10 cellular contexts compared by ENCODE assay signal in genomic region chr16:51154271-51155171, GRCh38. TPM values are rescaled to one million over a fixed set of nuclear protein-coding genes. Genes with fewer than 3 reads are reported as not detected.
DNase-seq lines count a peak whose midpoint lies in the region; ATAC-seq, FAIRE-seq and TF ChIP-seq lines count a peak whose summit lies in the region.
"Had no signal": no experiment of that assay in that cellular context is flagged by ENCODE, and none has a peak within 500 bp of the region (broad histone marks: within the 10 kb centered on the region; RNA-seq: fewer than 3 reads in every experiment).

No MANE protein-coding gene starts in this region.

- no peak overlapping the region for H3K27ac Mint-ChIP-seq in astrocyte (ENCODE audit: unreplicated experiment)
- H3K27ac Mint-ChIP-seq: activated B cell treated with CpG ODN at 0.5 μM for 24 hours had no signal

- H3K36me3 ChIP-seq in ES-I3 (ENCODE audit: insufficient read depth, low read length) (no peaks in the 10 kb centered on the region), astrocyte (ENCODE audit: insufficient read depth, low read length) (no peaks in the 10 kb centered on the region)

- peak overlapping the region; percentile 86 for H3K9ac ChIP-seq in ES-I3 (ENCODE audit: low read depth, low read length)
- peak overlapping the region; percentile 89 for H3K9ac ChIP-seq in astrocyte (ENCODE audit: low read length)

- H3K27me3 ChIP-seq in astrocyte (ENCODE audit: insufficient read depth, low read length), result peaks cover 13% of the 10 kb centered on the region

- DNase-seq in astrocyte (ENCODE audit: low read depth), result no peak
- DNase-seq in retina, result peak; percentile 68
- no peak for DNase-seq in DMS153 treated with DMSO at 0.1 percent for 48 hours (lab: John Stamatoyannopoulos, UW; ENCODE audit: unreplicated experiment)
- no peak for DNase-seq in sciatic nerve (ENCODE audit: low spot score)
- DNase-seq in NCI-H510A treated with DMSO at 0.1 percent for 48 hours (lab: John Stamatoyannopoulos, UW), result no peak
- no peak for DNase-seq in T-helper 9 cell
- DNase-seq: activated B cell treated with CpG ODN at 0.5 μM for 24 hours, DND-41 had no signal

- H3K9me3 Mint-ChIP-seq in astrocyte (ENCODE audit: unreplicated experiment), result peaks cover 6% of the 10 kb centered on the region
- H3K9me3 Mint-ChIP-seq: activated B cell treated with CpG ODN at 0.5 μM for 24 hours had no signal

- H3K4me3 ChIP-seq in astrocyte (ENCODE audit: insufficient read depth, low read depth, low read length) (peak overlapping the region; percentile 74), iPS-18c (ENCODE audit: insufficient read depth, low read depth, low read length) (peak overlapping the region; percentile 92)

- H2AFZ ChIP-seq in astrocyte (ENCODE audit: low read depth, low read length), result peak overlapping the region; percentile 31

- peaks cover 2% of the 10 kb centered on the region for H3K36me3 Mint-ChIP-seq in astrocyte (ENCODE audit: low read depth, unreplicated experiment)

- H3K4me3 Mint-ChIP-seq in astrocyte (ENCODE audit: unreplicated experiment), result peak overlapping the region; percentile 77
- H3K4me3 Mint-ChIP-seq: activated B cell treated with CpG ODN at 0.5 μM for 24 hours had no signal

- FAIRE-seq in astrocyte (lab: Jason Lieb, UNC), result no peak

- H3K4me1 Mint-ChIP-seq in astrocyte (ENCODE audit: low read depth, unreplicated experiment), result peaks cover 16% of the 10 kb centered on the region
- H3K4me1 Mint-ChIP-seq: activated B cell treated with CpG ODN at 0.5 μM for 24 hours had no signal

- H3K9me3 ChIP-seq in ES-I3 (ENCODE audit: control insufficient read depth, insufficient read depth, low read length), result no peaks in the 10 kb centered on the region
- H3K9me3 ChIP-seq in astrocyte (ENCODE audit: insufficient read depth, low read depth, low read length), result no peaks in the 10 kb centered on the region
- H3K9me3 ChIP-seq in iPS-18c (ENCODE audit: control insufficient read depth, insufficient read depth, low read length), result peaks cover 6% of the 10 kb centered on the region

- intact Hi-C loops in sciatic nerve (cut with DNase I), result no loop called here

- H3K27me3 Mint-ChIP-seq in astrocyte (ENCODE audit: low read depth, unreplicated experiment), result peaks cover 36% of the 10 kb centered on the region

- TF ChIP-seq CTCF in astrocyte (IDR thresholded peaks at IDR 0.05; ENCODE audit: insufficient read depth, low read depth, low read length), result no peak

- H3K4me1 ChIP-seq in ES-I3 (ENCODE audit: insufficient read depth, low read length) (peaks cover 14% of the 10 kb centered on the region), astrocyte (ENCODE audit: insufficient read depth, low read length) (peaks cover 14% of the 10 kb centered on the region)

- peaks cover 5% of the 10 kb centered on the region for H4K20me1 ChIP-seq in astrocyte (ENCODE audit: insufficient read depth, low read length)

- peaks cover 29% of the 10 kb centered on the region for H3K79me2 ChIP-seq in astrocyte (ENCODE audit: insufficient read depth, low read length)

- peak overlapping the region; percentile 54 for H3K27ac ChIP-seq in astrocyte (ENCODE audit: low read depth, low read length)

- peak overlapping the region; percentile 92 for H3K4me2 ChIP-seq in astrocyte (ENCODE audit: low read length)

- no peak for ATAC-seq in sciatic nerve

RNA-seq across cellular contexts. Expression of gene SALL1, which starts 3.5 kb away (rescaled TPM):
- total RNA-seq in astrocyte (15.0 and 15.1 TPM in 2 replicates), sciatic nerve (0.98 TPM)
- total RNA-seq: activated B cell treated with CpG ODN at 0.5 μM for 24 hours had no signal
